ENCODE assay signal across 16 cellular contexts in genomic region chr5:176190886-176191755, GRCh38. TPM values are rescaled to one million over a fixed set of nuclear protein-coding genes. Genes with fewer than 3 reads are reported as not detected.
DNase-seq lines count a peak whose midpoint lies in the region; ATAC-seq and TF ChIP-seq lines count a peak whose summit lies in the region.
"Had no signal": no experiment of that assay in that cellular context is flagged by ENCODE, and none has a peak within 500 bp of the region (broad histone marks: within the 10 kb centered on the region; RNA-seq: fewer than 3 reads in every experiment).

No MANE protein-coding gene starts in this region.

- H3K9ac ChIP-seq in endodermal cell (ENCODE audit: extremely low read depth, low read length, poor library complexity, severe bottlenecking) = no peak overlapping the region

- no peak for ATAC-seq in GM21786 (IDR thresholded peaks at IDR 0.05; ENCODE audit: unreplicated experiment)
- ATAC-seq: GM23338 had no signal

- CTCF ChIA-PET in HEK293 (lab: Yijun Ruan, JAX) = no interaction called here

- H3K27ac ChIP-seq in HEK293 (ENCODE audit: extremely low read depth, low read depth, low read length) (no peak overlapping the region), endodermal cell (ENCODE audit: low read depth, low read length) (no peak overlapping the region), osteoblast (ENCODE audit: low read depth, low read length) (no peak overlapping the region)

- no peak overlapping the region for H3K4me2 ChIP-seq in osteoblast (ENCODE audit: insufficient read depth, low read length)
- H3K4me2 ChIP-seq: GM23338 had no signal

- H3K27ac Mint-ChIP-seq in endodermal cell (no peak overlapping the region), type B pancreatic cell (no peak overlapping the region), glutamatergic neuron (ENCODE audit: unreplicated experiment) (no peak overlapping the region)
- H3K27ac Mint-ChIP-seq: CD4-positive, alpha-beta memory T cell; GM23338 had no signal

- no peaks in the 10 kb centered on the region for H3K27me3 ChIP-seq in endodermal cell (ENCODE audit: control insufficient read depth, insufficient read depth, low read length, poor library complexity, severe bottlenecking)
- no peaks in the 10 kb centered on the region for H3K27me3 ChIP-seq in osteoblast (ENCODE audit: insufficient read depth, low read length)

- POLR2A ChIA-PET in HEK293 (lab: Yijun Ruan, JAX) = interaction anchor here (0.6 kb wide), 1 partner anchor 319 kb away, joined by 3 read pairs; no protein-coding TSS in a partner anchor

- TF ChIP-seq CTCF in HEK293 (tag by site-specific recombination; IDR thresholded peaks at IDR 0.05) (no peak), endodermal cell (conservative IDR thresholded peaks at IDR 0.05) (no peak), osteoblast (IDR thresholded peaks at IDR 0.05; ENCODE audit: extremely low read depth, low read depth, low read length) (no peak), type B pancreatic cell (conservative IDR thresholded peaks at IDR 0.05) (no peak), glutamatergic neuron (IDR thresholded peaks at IDR 0.05; ENCODE audit: partially characterized antibody, unreplicated experiment) (no peak)

- H3K9me3 Mint-ChIP-seq in endodermal cell = no peaks in the 10 kb centered on the region
- no peaks in the 10 kb centered on the region for H3K9me3 Mint-ChIP-seq in type B pancreatic cell
- H3K9me3 Mint-ChIP-seq in glutamatergic neuron (ENCODE audit: unreplicated experiment) = peaks cover 3% of the 10 kb centered on the region
- H3K9me3 Mint-ChIP-seq: CD4-positive, alpha-beta memory T cell; GM23338 had no signal

- no peaks in the 10 kb centered on the region for H3K79me2 ChIP-seq in osteoblast (ENCODE audit: insufficient read depth, low read length)

- WGBS in endodermal cell (ENCODE audit: insufficient coverage in 1 of 2, insufficient read length in 1 of 2), 2 experiments = 89 to 93% methylated on average over 13 to 28 of the region's 28 CpGs

- DNase-seq in endodermal cell (peak; percentile 32), osteoblast (ENCODE audit: insufficient read length, low spot score, missing footprints) (peak; percentile 58), type B pancreatic cell (ENCODE audit: extremely low spot score, unreplicated experiment) (peak; percentile 58), posterior vena cava (ENCODE audit: low spot score) (no peak), glutamatergic neuron (no peak)
- DNase-seq: C1 segment of cervical spinal cord; Calu3; CD4-positive, alpha-beta memory T cell; COR-L47; DMS53; DMS79 treated with DMSO at 0.1 percent for 48 hours; GF-D8 had no signal

- no peak overlapping the region for H3K4me3 ChIP-seq in HEK293 (ENCODE audit: low read depth, low read length)
- no peak overlapping the region for H3K4me3 ChIP-seq in endodermal cell (ENCODE audit: low read length)
- no peak overlapping the region for H3K4me3 ChIP-seq in osteoblast (ENCODE audit: insufficient read depth, low read length)
- H3K4me3 ChIP-seq: GM23338, HAP-1 had no signal

- intact Hi-C loops in posterior vena cava (cut with DNase I) = no loop called here

- H3K27me3 Mint-ChIP-seq in endodermal cell (ENCODE audit: insufficient read depth) = peaks cover 23% of the 10 kb centered on the region
- H3K27me3 Mint-ChIP-seq in type B pancreatic cell = peaks cover 20% of the 10 kb centered on the region
- H3K27me3 Mint-ChIP-seq in glutamatergic neuron (ENCODE audit: unreplicated experiment) = peaks cover 6% of the 10 kb centered on the region
- H3K27me3 Mint-ChIP-seq: CD4-positive, alpha-beta memory T cell had no signal

- H3K4me3 Mint-ChIP-seq in endodermal cell (no peak overlapping the region), type B pancreatic cell (no peak overlapping the region), glutamatergic neuron (ENCODE audit: unreplicated experiment) (no peak overlapping the region)
- H3K4me3 Mint-ChIP-seq: CD4-positive, alpha-beta memory T cell; GM23338 had no signal

- H3K36me3 Mint-ChIP-seq in endodermal cell (ENCODE audit: low read depth) (no peaks in the 10 kb centered on the region), type B pancreatic cell (no peaks in the 10 kb centered on the region), glutamatergic neuron (ENCODE audit: unreplicated experiment) (no peaks in the 10 kb centered on the region)
- H3K36me3 Mint-ChIP-seq: CD4-positive, alpha-beta memory T cell had no signal

- H3K4me1 Mint-ChIP-seq in endodermal cell = peaks cover 22% of the 10 kb centered on the region
- no peaks in the 10 kb centered on the region for H3K4me1 Mint-ChIP-seq in type B pancreatic cell (ENCODE audit: unreplicated experiment)
- peaks cover 6% of the 10 kb centered on the region for H3K4me1 Mint-ChIP-seq in glutamatergic neuron (ENCODE audit: low read depth, unreplicated experiment)

- no peaks in the 10 kb centered on the region for H3K9me3 ChIP-seq in HEK293 (ENCODE audit: control insufficient read depth, insufficient read depth, low read depth, low read length)
- H3K9me3 ChIP-seq in endodermal cell (ENCODE audit: control insufficient read depth, low read length) = no peaks in the 10 kb centered on the region
- H3K9me3 ChIP-seq in osteoblast (ENCODE audit: low read depth, low read length) = no peaks in the 10 kb centered on the region
- H3K9me3 ChIP-seq: HAP-1 had no signal

- H3K4me1 ChIP-seq in HEK293 (ENCODE audit: control insufficient read depth, insufficient read depth, low read length) (no peaks in the 10 kb centered on the region), endodermal cell (ENCODE audit: control insufficient read depth, insufficient read depth, low read length) (peaks cover 20% of the 10 kb centered on the region), osteoblast (ENCODE audit: insufficient read depth, low read length) (no peaks in the 10 kb centered on the region)
- H3K4me1 ChIP-seq: HAP-1 had no signal

- no peak overlapping the region for H2AFZ ChIP-seq in osteoblast (ENCODE audit: low read length)
- H2AFZ ChIP-seq: GM23338 had no signal

- H4K20me1 ChIP-seq in osteoblast (ENCODE audit: insufficient read depth, low read length) = no peaks in the 10 kb centered on the region

- no peaks in the 10 kb centered on the region for H3K36me3 ChIP-seq in HEK293 (ENCODE audit: control insufficient read depth in 2 of 2, insufficient read depth in 1 of 2, low read length in 2 of 2)
- H3K36me3 ChIP-seq in endodermal cell (ENCODE audit: control insufficient read depth, insufficient read depth, low read length) = no peaks in the 10 kb centered on the region
- H3K36me3 ChIP-seq in osteoblast (ENCODE audit: insufficient read depth, low read length) = no peaks in the 10 kb centered on the region
- H3K36me3 ChIP-seq: HAP-1 had no signal

TF ChIP-seq in HEK293, 187 proteins besides CTCF, POLR2A, EP300 and RAD21:
- no peak for TF ChIP-seq ZNF146 (tag by site-specific recombination; IDR thresholded peaks at IDR 0.05)
- TF ChIP-seq ZNF692 (tag by site-specific recombination; IDR thresholded peaks at IDR 0.05) = 0 out of 2 replicates have a peak, but pooled peaks have one; percentile 44

RNA-seq across cellular contexts. Expression of gene SIMC1, which starts 47.1 kb away (rescaled TPM):
- 10 to 100 TPM; 23.5 to 35.8 TPM for total RNA-seq in endodermal cell
- polyA plus RNA-seq in endodermal cell (2013, experiment 1 of 2) = 37.2 TPM
- 36.2 TPM for polyA plus RNA-seq in endodermal cell (2013, experiment 2 of 2)
- total RNA-seq in osteoblast = 5.1 and 8.8 TPM in 2 replicates
- total RNA-seq in type B pancreatic cell (ENCODE audit: low replicate concordance) = 15.2 and 34.0 TPM in 2 replicates
- total RNA-seq in posterior vena cava = 10 to 100 TPM in 1 of 2 donors, 1 to 10 TPM in 1; 8.3 to 10.9 TPM
- total RNA-seq in glutamatergic neuron (ENCODE audit: unreplicated experiment) = 35.2 TPM

Comparison
In these comparisons a context has a peak if more than half of its experiments do, and no peak if none do; other contexts are left out.
1. DNase-seq: peak in endodermal cell (single experiment), osteoblast (single experiment) and type B pancreatic cell (single experiment); none in posterior vena cava (single experiment) and glutamatergic neuron (single experiment).